Comparison of ENCODE assay signal across 8 cellular contexts in the genomic region with DNA sequence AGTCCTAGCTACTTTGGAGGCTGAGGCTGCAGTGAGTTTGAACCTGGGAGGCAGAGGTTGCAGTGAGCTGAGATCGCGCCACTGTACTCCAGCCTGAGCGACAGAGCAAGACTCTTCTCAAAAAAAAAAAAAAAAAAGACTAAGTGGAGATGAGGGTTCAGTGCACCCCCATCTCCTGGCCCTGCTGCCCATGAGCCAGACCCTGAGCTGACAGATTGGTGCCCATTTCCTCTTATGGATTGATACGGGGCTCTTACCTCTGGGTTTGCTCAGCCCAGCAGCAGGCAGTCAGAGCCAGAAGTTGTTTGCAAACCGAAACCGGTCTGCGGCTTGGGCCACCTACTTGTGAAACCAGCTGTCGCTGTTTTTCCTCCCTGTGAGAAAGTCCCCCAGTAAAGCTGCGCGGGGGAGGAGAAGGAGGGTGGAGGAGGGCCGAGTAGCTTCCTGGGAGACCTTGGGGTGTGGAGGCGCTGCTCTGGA. TPM values are rescaled to one million over a fixed set of nuclear protein-coding genes. Genes with fewer than 3 reads are reported as not detected.
DNase-seq lines count a peak whose midpoint lies in the region; ATAC-seq and TF ChIP-seq lines count a peak whose summit lies in the region.

No MANE protein-coding gene starts in this region.

- no peak for TF ChIP-seq EP300 in esophagus muscularis mucosa (IDR thresholded peaks at IDR 0.05)

- H3K27ac ChIP-seq in ACC112 (ENCODE audit: low read depth, low read length) = peak overlapping the region; percentile 32; the same call in 1 of the 2 replicates
- H3K27ac ChIP-seq in esophagus muscularis mucosa (replicated peaks in 1 of 4) = peak overlapping the region; percentile 54 to 69 (median 66)

- ATAC-seq in GM18861 (IDR thresholded peaks at IDR 0.05; ENCODE audit: unreplicated experiment) (peak; percentile 71), HG03095 (IDR thresholded peaks at IDR 0.05; ENCODE audit: unreplicated experiment) (peak; percentile 86)
- ATAC-seq in activated CD8-positive, alpha-beta memory T cell treated with anti-CD3 and anti-CD28 coated beads, Interleukin-2, amount 10 ng/mL, durations not matched to agents 7 days and 5 days = peak; percentile 99
- ATAC-seq in natural killer cell treated with Interleukin-12 subunit alpha and Interleukin-12 subunit beta and Interleukin-15 and Interleukin-18, amount 100 ng/mL, for 72 hours = peak; percentile 98 to 99
- peak; percentile 97 for ATAC-seq in stimulated activated naive CD8-positive, alpha-beta T cell treated with anti-CD3 and anti-CD28 coated beads, Interleukin-15, Interleukin-2, amounts not matched to agents 100 U/mL and 50 U/mL, for 24 hours

- H3K27me3 Mint-ChIP-seq in activated CD8-positive, alpha-beta memory T cell treated with anti-CD3 and anti-CD28 coated beads, Interleukin-2, amount 10 ng/mL, durations not matched to agents 7 days and 5 days = peaks cover 26% of the 10 kb centered on the region
- H3K27me3 Mint-ChIP-seq in natural killer cell treated with Interleukin-12 subunit alpha and Interleukin-12 subunit beta and Interleukin-15 and Interleukin-18, amount 100 ng/mL, for 72 hours = peaks cover 12 to 15% of the 10 kb centered on the region in 2 donors

- peaks cover 17% of the 10 kb centered on the region for H3K4me1 ChIP-seq in ACC112 (ENCODE audit: control insufficient read depth, insufficient read depth, low read length, unreplicated experiment)
- H3K4me1 ChIP-seq in esophagus muscularis mucosa = peaks cover 23 to 36% (median 32%) of the 10 kb centered on the region in 4 donors

- H3K36me3 Mint-ChIP-seq in activated CD8-positive, alpha-beta memory T cell treated with anti-CD3 and anti-CD28 coated beads, Interleukin-2, amount 10 ng/mL, durations not matched to agents 7 days and 5 days = peaks cover 2% of the 10 kb centered on the region
- no peaks in the 10 kb centered on the region for H3K36me3 Mint-ChIP-seq in natural killer cell treated with Interleukin-12 subunit alpha and Interleukin-12 subunit beta and Interleukin-15 and Interleukin-18, amount 100 ng/mL, for 72 hours

- TF ChIP-seq CTCF in esophagus muscularis mucosa (IDR thresholded peaks at IDR 0.05) = no peak

- CTCF ChIA-PET in activated CD8-positive, alpha-beta memory T cell treated with anti-CD3 and anti-CD28 coated beads, Interleukin-2, amount 10 ng/mL, durations not matched to agents 7 days and 5 days (lab: Charles Lee) = interaction anchor here (0.7 to 2.1 kb wide), 17 partner anchors 11 to 150 kb away, joined by 3 to 12 read pairs (median 5); a partner anchor contains a TSS

- H3K9me3 Mint-ChIP-seq in activated CD8-positive, alpha-beta memory T cell treated with anti-CD3 and anti-CD28 coated beads, Interleukin-2, amount 10 ng/mL, durations not matched to agents 7 days and 5 days (ENCODE audit: low read depth) = peaks cover 6% of the 10 kb centered on the region
- H3K9me3 Mint-ChIP-seq in natural killer cell treated with Interleukin-12 subunit alpha and Interleukin-12 subunit beta and Interleukin-15 and Interleukin-18, amount 100 ng/mL, for 72 hours = no peaks in the 10 kb centered on the region

- peaks cover 0 to 7% (median 3%) of the 10 kb centered on the region in 4 donors for H3K9me3 ChIP-seq in esophagus muscularis mucosa

- H3K4me1 Mint-ChIP-seq in activated CD8-positive, alpha-beta memory T cell treated with anti-CD3 and anti-CD28 coated beads, Interleukin-2, amount 10 ng/mL, durations not matched to agents 7 days and 5 days = peaks cover 31% of the 10 kb centered on the region
- peaks cover 39 to 44% of the 10 kb centered on the region in 2 donors for H3K4me1 Mint-ChIP-seq in natural killer cell treated with Interleukin-12 subunit alpha and Interleukin-12 subunit beta and Interleukin-15 and Interleukin-18, amount 100 ng/mL, for 72 hours (ENCODE audit: low read depth in 2 of 2)

- DNase-seq in NCI-H82 treated with DMSO at 0.1 percent for 48 hours (lab: John Stamatoyannopoulos, UW; ENCODE audit: unreplicated experiment) (peak; percentile 92), esophagus muscularis mucosa (ENCODE audit: extremely low spot score) (no peak)
- peak; percentile 98 for DNase-seq in activated CD8-positive, alpha-beta memory T cell treated with anti-CD3 and anti-CD28 coated beads, Interleukin-2, amount 10 ng/mL, durations not matched to agents 7 days and 5 days
- DNase-seq in natural killer cell treated with Interleukin-12 subunit alpha and Interleukin-12 subunit beta and Interleukin-15 and Interleukin-18, amount 100 ng/mL, for 72 hours (ENCODE audit: low spot score) = peak; percentile 95
- DNase-seq in stimulated activated naive CD8-positive, alpha-beta T cell treated with anti-CD3 and anti-CD28 coated beads, Interleukin-15, Interleukin-2, amounts not matched to agents 100 U/mL and 50 U/mL, for 24 hours = peak; percentile 91

- no peak for TF ChIP-seq POLR2A in esophagus muscularis mucosa (IDR thresholded peaks at IDR 0.05; ENCODE audit: low read depth)

- H3K27ac Mint-ChIP-seq in activated CD8-positive, alpha-beta memory T cell treated with anti-CD3 and anti-CD28 coated beads, Interleukin-2, amount 10 ng/mL, durations not matched to agents 7 days and 5 days = peak overlapping the region; percentile 85
- peak overlapping the region; percentile 70 to 84 for H3K27ac Mint-ChIP-seq in natural killer cell treated with Interleukin-12 subunit alpha and Interleukin-12 subunit beta and Interleukin-15 and Interleukin-18, amount 100 ng/mL, for 72 hours

- intact Hi-C loops in esophagus muscularis mucosa (cut with DNase I) = no loop called here

- no peaks in the 10 kb centered on the region for H3K27me3 ChIP-seq in ACC112 (ENCODE audit: insufficient read depth, low read length)
- H3K27me3 ChIP-seq in esophagus muscularis mucosa = no peaks in the 10 kb centered on the region

- no peaks in the 10 kb centered on the region for H3K79me2 ChIP-seq in ACC112 (ENCODE audit: control insufficient read depth, insufficient read depth, low read length, unreplicated experiment)

- 15% methylated on average over 12 of the region's 12 CpGs for WGBS in esophagus muscularis mucosa

- H3K4me3 ChIP-seq in ACC112 (ENCODE audit: low read depth, low read length) (peak overlapping the region; percentile 63), esophagus muscularis mucosa (peak overlapping the region; percentile 44 to 59 (median 48))

- peak overlapping the region; percentile 42 for H3K4me3 Mint-ChIP-seq in activated CD8-positive, alpha-beta memory T cell treated with anti-CD3 and anti-CD28 coated beads, Interleukin-2, amount 10 ng/mL, durations not matched to agents 7 days and 5 days
- peak overlapping the region; percentile 78 for H3K4me3 Mint-ChIP-seq in natural killer cell treated with Interleukin-12 subunit alpha and Interleukin-12 subunit beta and Interleukin-15 and Interleukin-18, amount 100 ng/mL, for 72 hours

- peak overlapping the region; percentile 75 for H2AFZ ChIP-seq in ACC112 (ENCODE audit: low read length, unreplicated experiment)

- H3K36me3 ChIP-seq in ACC112 (ENCODE audit: insufficient read depth, low read length) (no peaks in the 10 kb centered on the region), esophagus muscularis mucosa (no peaks in the 10 kb centered on the region)

RNA-seq across cellular contexts. Expression of a gene that starts 36.9 kb away (rescaled TPM):
- 10 to 100 TPM; 35.3 to 45.2 TPM for total RNA-seq in activated CD8-positive, alpha-beta memory T cell treated with anti-CD3 and anti-CD28 coated beads, Interleukin-2, amount 10 ng/mL, durations not matched to agents 7 days and 5 days
- total RNA-seq in esophagus muscularis mucosa = 10 to 100 TPM; 30.6 to 69.2 (median 62.5) TPM
- 10 to 100 TPM; 34.0 to 34.8 TPM for total RNA-seq in natural killer cell treated with Interleukin-12 subunit alpha and Interleukin-12 subunit beta and Interleukin-15 and Interleukin-18, amount 100 ng/mL, for 72 hours

RNA-seq across cellular contexts. Expression of a gene that starts 41.9 kb away (rescaled TPM):
- total RNA-seq in activated CD8-positive, alpha-beta memory T cell treated with anti-CD3 and anti-CD28 coated beads, Interleukin-2, amount 10 ng/mL, durations not matched to agents 7 days and 5 days = 10 to 100 TPM; 69.9 to 76.2 TPM
- 1 to 10 TPM in 1 of 4 donors, under 1 TPM in 3; 0.42 to 2.0 (median 0.83) TPM for total RNA-seq in esophagus muscularis mucosa
- 100 to 1,000 TPM; 109 to 124 TPM for total RNA-seq in natural killer cell treated with Interleukin-12 subunit alpha and Interleukin-12 subunit beta and Interleukin-15 and Interleukin-18, amount 100 ng/mL, for 72 hours

RNA-seq across cellular contexts. Expression of a gene that starts 52.7 kb away (rescaled TPM):
- 10 to 100 TPM; 25.7 to 34.1 TPM for total RNA-seq in activated CD8-positive, alpha-beta memory T cell treated with anti-CD3 and anti-CD28 coated beads, Interleukin-2, amount 10 ng/mL, durations not matched to agents 7 days and 5 days
- 1 to 10 TPM; 5.0 to 8.5 (median 6.4) TPM for total RNA-seq in esophagus muscularis mucosa
- 10 to 100 TPM; 30.3 to 31.4 TPM for total RNA-seq in natural killer cell treated with Interleukin-12 subunit alpha and Interleukin-12 subunit beta and Interleukin-15 and Interleukin-18, amount 100 ng/mL, for 72 hours

Comparison
In these comparisons a context has a peak if more than half of its experiments do, and no peak if none do; other contexts are left out.
1. RNA of a gene that starts 41.9 kb away (total RNA-seq): 109 to 124 TPM in natural killer cell treated with Interleukin-12 subunit alpha and Interleukin-12 subunit beta and Interleukin-15 and Interleukin-18, amount 100 ng/mL, for 72 hours and 69.9 to 76.2 TPM in activated CD8-positive, alpha-beta memory T cell treated with anti-CD3 and anti-CD28 coated beads, Interleukin-2, amount 10 ng/mL, durations not matched to agents 7 days and 5 days; 0.42 to 2.0 TPM in esophagus muscularis mucosa; every median in the first group is over 10 times any median in the second.
2. Peak in every context shown above with its lines, with median percentiles within 50 percentile points of each other: ATAC-seq.